ENCODE assay signal across 27 cellular contexts in the genomic region with DNA sequence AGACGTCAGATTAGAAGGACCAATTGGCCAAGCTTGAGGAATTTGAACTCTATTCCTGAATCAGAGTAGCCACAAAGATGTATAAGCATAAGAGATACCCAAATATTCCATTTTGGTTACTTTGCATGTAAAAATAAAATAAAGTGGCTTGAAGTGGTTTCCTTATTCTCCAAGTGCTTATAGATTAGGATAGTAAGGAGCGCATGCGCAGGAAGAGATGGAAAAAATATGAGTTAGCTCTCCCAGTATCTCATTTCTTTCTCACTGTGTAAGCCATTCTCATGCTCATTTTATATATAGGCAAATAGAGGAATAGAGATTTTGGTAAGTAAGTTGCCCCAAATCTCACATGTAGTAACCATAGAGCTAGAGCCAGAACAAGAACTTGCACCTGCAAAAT.
"Had no signal": no experiment of that assay in that cellular context is flagged by ENCODE, and none has a peak within 500 bp of the region (broad histone marks: within the 10 kb centered on the region; RNA-seq: fewer than 3 reads in every experiment).

No MANE protein-coding gene starts in this region.

- ATAC-seq: esophagus mucosa, gastrocnemius medialis, heart right ventricle, left cardiac atrium, left lung, left ventricle myocardium superior, lower lobe of right lung, mucosa of descending colon had no signal

- FAIRE-seq: colon, islet of Langerhans, keratinocyte had no signal

- H3K4me3 ChIP-seq: coronary artery, dorsolateral prefrontal cortex, esophagus squamous epithelium, gastrocnemius medialis, heart right ventricle, left lung, lower lobe of right lung, mucosa of descending colon had no signal

- H3K4me3 Mint-ChIP-seq: mesothelial cell of epicardium, naive B cell had no signal

- H3K9me3 Mint-ChIP-seq: mesothelial cell of epicardium, naive B cell had no signal

- H3K27ac ChIP-seq: coronary artery, dorsolateral prefrontal cortex, epithelial cell of prostate, esophagus squamous epithelium, gastrocnemius medialis, heart right ventricle, left lung, lower lobe of right lung had no signal

- DNase-seq: dermis blood vessel endothelial cell; dorsolateral prefrontal cortex; effector CD4-positive, alpha-beta T cell; effector memory CD4-positive, alpha-beta T cell; erythroblast; esophagus squamous epithelium; foreskin fibroblast; foreskin melanocyte; gastrocnemius medialis; glutamatergic neuron; head of caudate nucleus; heart right ventricle; hippocampal formation; left cardiac atrium; left lung; left ventricle myocardium superior; lower lobe of right lung; mesenchymal stem cell; mucosa of descending colon; naive B cell had no signal

- H3K27me3 Mint-ChIP-seq: naive B cell had no signal

- H3K4me1 Mint-ChIP-seq: mesothelial cell of epicardium had no signal

- H3K36me3 ChIP-seq: esophagus squamous epithelium, gastrocnemius medialis, heart right ventricle, left lung, lower lobe of right lung had no signal

- H3K27me3 ChIP-seq: dorsolateral prefrontal cortex, esophagus squamous epithelium, gastrocnemius medialis, heart right ventricle, left lung had no signal

- H3K9me3 ChIP-seq: esophagus squamous epithelium, gastrocnemius medialis, heart right ventricle, left lung, lower lobe of right lung, mucosa of descending colon had no signal

- H3K27ac Mint-ChIP-seq: mesothelial cell of epicardium had no signal

- H3K36me3 Mint-ChIP-seq: mesothelial cell of epicardium had no signal
